11 cellular contexts compared by ENCODE assay signal in genomic region chr10:50501478-50501877, GRCh38.
DNase-seq lines count a peak whose midpoint lies in the region; ATAC-seq, FAIRE-seq and TF ChIP-seq lines count a peak whose summit lies in the region.
"Had no signal": no experiment of that assay in that cellular context is flagged by ENCODE, and none has a peak within 500 bp of the region (broad histone marks: within the 10 kb centered on the region; RNA-seq: fewer than 3 reads in every experiment).

No MANE protein-coding gene starts in this region.

- H3K9me1 ChIP-seq in keratinocyte (ENCODE audit: control insufficient read depth, extremely low read depth, insufficient read depth, low read length), result no peaks in the 10 kb centered on the region

- H3K9me3 ChIP-seq in A673 (ENCODE audit: low read depth, low read length, poor library complexity, severe bottlenecking), result no peaks in the 10 kb centered on the region
- H3K9me3 ChIP-seq in HEK293 (ENCODE audit: control insufficient read depth, insufficient read depth, low read depth, low read length), result no peaks in the 10 kb centered on the region
- H3K9me3 ChIP-seq in keratinocyte (ENCODE audit: control insufficient read depth, low read depth, low read length), result no peaks in the 10 kb centered on the region
- H3K9me3 ChIP-seq: esophagus muscularis mucosa had no signal

- intact Hi-C loops in A673 (cut with micrococcal nuclease; ENCODE audit: unreplicated experiment), result no loop called here

- FAIRE-seq in keratinocyte (lab: Jason Lieb, UNC), result peak; percentile 9

- no peak overlapping the region for H3K4me3 Mint-ChIP-seq in stimulated activated naive B cell treated with anti-CD40 and anti-IgM and Interleukin-4, amounts not matched to agents 10 μg/mL and 1 μg/mL and 100 μg/mL, for 72 hours
- H3K4me3 Mint-ChIP-seq: activated CD4-positive, alpha-beta memory T cell treated with anti-CD3 and anti-CD28 coated beads, Interleukin-2, amount 10 ng/mL, durations not matched to agents 7 days and 5 days had no signal

- peaks cover 34 to 39% of the 10 kb centered on the region in 2 donors for H3K4me1 Mint-ChIP-seq in stimulated activated naive B cell treated with anti-CD40 and anti-IgM and Interleukin-4, amounts not matched to agents 10 μg/mL and 1 μg/mL and 100 μg/mL, for 72 hours

- no peaks in the 10 kb centered on the region for H3K27me3 ChIP-seq in A673 (replicated peaks; ENCODE audit: insufficient read depth, low read depth, low read length, poor library complexity)
- H3K27me3 ChIP-seq in keratinocyte (ENCODE audit: control insufficient read depth, extremely low read depth, insufficient read depth, low read length), result no peaks in the 10 kb centered on the region
- H3K27me3 ChIP-seq: esophagus muscularis mucosa had no signal

- no peak overlapping the region for H2AFZ ChIP-seq in keratinocyte (ENCODE audit: control insufficient read depth, low read length)

- H3K4me3 ChIP-seq in A673 (ENCODE audit: low read depth, low read length, poor library complexity, severe bottlenecking), result no peak overlapping the region
- no peak overlapping the region for H3K4me3 ChIP-seq in HEK293 (ENCODE audit: low read depth, low read length)
- H3K4me3 ChIP-seq in keratinocyte (ENCODE audit: control insufficient read depth in 2 of 3, extremely low read depth in 1 of 3, insufficient read depth in 2 of 3, low read depth in 1 of 3, low read length in 3 of 3), result no peak overlapping the region
- H3K4me3 ChIP-seq: esophagus muscularis mucosa had no signal

- H3K27ac ChIP-seq in A673 (ENCODE audit: low read depth, low read length, poor library complexity, severe bottlenecking) (no peak overlapping the region), HEK293 (ENCODE audit: extremely low read depth, low read depth, low read length) (no peak overlapping the region), angular gyrus (ENCODE audit: low read depth, low read length) (peak overlapping the region; percentile 41), keratinocyte (ENCODE audit: control insufficient read depth, insufficient read depth, low read length) (peak overlapping the region; percentile 33)
- H3K27ac ChIP-seq: esophagus muscularis mucosa had no signal

- H4K20me1 ChIP-seq in keratinocyte (ENCODE audit: control insufficient read depth, extremely low read depth, insufficient read depth, low read length), result no peaks in the 10 kb centered on the region

- no TSS peak for BruUV-seq in A673 (replicated peaks; lab: Mats Ljungman, UMichigan)

- ATAC-seq in HG02840 (IDR thresholded peaks at IDR 0.05; ENCODE audit: low FRiP score, unreplicated experiment) (no peak), HG03442 (IDR thresholded peaks at IDR 0.05; ENCODE audit: unreplicated experiment) (no peak), GM18858 (IDR thresholded peaks at IDR 0.05; ENCODE audit: unreplicated experiment) (no peak)
- no peak for ATAC-seq in stimulated activated naive B cell treated with anti-CD40 and anti-IgM and Interleukin-4, amounts not matched to agents 10 μg/mL and 1 μg/mL and 100 μg/mL, for 72 hours (replicated peaks)

- peaks cover 5 to 16% of the 10 kb centered on the region in 2 donors for H3K36me3 Mint-ChIP-seq in stimulated activated naive B cell treated with anti-CD40 and anti-IgM and Interleukin-4, amounts not matched to agents 10 μg/mL and 1 μg/mL and 100 μg/mL, for 72 hours

- H3K9me3 Mint-ChIP-seq in stimulated activated naive B cell treated with anti-CD40 and anti-IgM and Interleukin-4, amounts not matched to agents 10 μg/mL and 1 μg/mL and 100 μg/mL, for 72 hours, result no peaks in the 10 kb centered on the region
- H3K9me3 Mint-ChIP-seq: activated CD4-positive, alpha-beta memory T cell treated with anti-CD3 and anti-CD28 coated beads, Interleukin-2, amount 10 ng/mL, durations not matched to agents 7 days and 5 days had no signal

- H3K36me3 ChIP-seq in A673 (ENCODE audit: insufficient read depth, low read length, poor library complexity, severe bottlenecking) (no peaks in the 10 kb centered on the region), HEK293 (ENCODE audit: control insufficient read depth in 2 of 2, insufficient read depth in 1 of 2, low read length in 2 of 2) (no peaks in the 10 kb centered on the region), keratinocyte (ENCODE audit: control insufficient read depth in 2 of 2, extremely low read depth in 1 of 2, insufficient read depth in 2 of 2, low read length in 2 of 2) (no peaks in the 10 kb centered on the region)
- H3K36me3 ChIP-seq: esophagus muscularis mucosa had no signal

- H3K79me2 ChIP-seq in keratinocyte (ENCODE audit: control insufficient read depth, insufficient read depth, low read length), result no peaks in the 10 kb centered on the region

- POLR2A ChIA-PET in A673 (lab: Charles Lee; ENCODE audit: low non-redundant PET), result no interaction called here
- POLR2A ChIA-PET in HEK293 (lab: Yijun Ruan, JAX), result no interaction called here

- no peak overlapping the region for H3K9ac ChIP-seq in keratinocyte (ENCODE audit: control insufficient read depth, extremely low read depth, insufficient read depth, low read length)

- no peak overlapping the region for H3K27ac Mint-ChIP-seq in stimulated activated naive B cell treated with anti-CD40 and anti-IgM and Interleukin-4, amounts not matched to agents 10 μg/mL and 1 μg/mL and 100 μg/mL, for 72 hours

- TF ChIP-seq CTCF in A673 (conservative IDR thresholded peaks at IDR 0.05; ENCODE audit: low read depth, low read length) (no peak), HEK293 (tag by site-specific recombination; IDR thresholded peaks at IDR 0.05) (no peak), keratinocyte (optimal IDR thresholded peaks at IDR 0.05 in 1 of 3, IDR thresholded peaks at IDR 0.05 in 1 of 3, conservative IDR thresholded peaks at IDR 0.05 in 1 of 3; ENCODE audit: extremely low read depth in 1 of 3, insufficient read depth in 2 of 3, low read length in 3 of 3) (no peak)

- H3K4me2 ChIP-seq in keratinocyte (ENCODE audit: control insufficient read depth, extremely low read depth, insufficient read depth, low read depth, low read length), result no peak overlapping the region

- no peaks in the 10 kb centered on the region for H3K4me1 ChIP-seq in A673 (ENCODE audit: insufficient read depth, low read length, poor library complexity, severe bottlenecking)
- no peaks in the 10 kb centered on the region; the same call in none of the 2 replicates for H3K4me1 ChIP-seq in HEK293 (ENCODE audit: control insufficient read depth, insufficient read depth, low read length)
- H3K4me1 ChIP-seq in keratinocyte (ENCODE audit: control insufficient read depth, extremely low read depth, insufficient read depth, low read length), result peaks cover 33% of the 10 kb centered on the region

- dilution Hi-C loops in keratinocyte (cut with MboI; ENCODE audit: extremely low pct_ligation_motif_present, low sequenced_read_pairs), result no loop called here

- no peaks in the 10 kb centered on the region for H3K27me3 Mint-ChIP-seq in stimulated activated naive B cell treated with anti-CD40 and anti-IgM and Interleukin-4, amounts not matched to agents 10 μg/mL and 1 μg/mL and 100 μg/mL, for 72 hours

- CTCF ChIA-PET in A673 (lab: Charles Lee), result interaction anchor here (0.7 kb wide), 1 partner anchor 11 kb away, joined by 9 read pairs; no protein-coding TSS in a partner anchor
- CTCF ChIA-PET in HEK293 (lab: Yijun Ruan, JAX), result no interaction called here

- DNase-seq in A673 (ENCODE audit: low spot score) (peak; percentile 38), keratinocyte (ENCODE audit: low read depth, low spot score) (no peak)
- no peak for DNase-seq in stimulated activated naive B cell treated with anti-CD40 and anti-IgM and Interleukin-4, amounts not matched to agents 10 μg/mL and 1 μg/mL and 100 μg/mL, for 72 hours
- DNase-seq: AML-193 had no signal

TF ChIP-seq in HEK293, 187 proteins besides CTCF, POLR2A, EP300 and RAD21 (continues in another document):
- TF ChIP-seq SCRT1 (tag by site-specific recombination; IDR thresholded peaks at IDR 0.05; ENCODE audit: borderline replicate concordance), result peak; percentile 83; the same call in 1 of the 2 replicates
- TF ChIP-seq ZNF223 (tag by site-specific recombination; IDR thresholded peaks at IDR 0.05), result no peak
- TF ChIP-seq YY2 (tag by site-specific recombination; IDR thresholded peaks at IDR 0.05), result no peak
- no peak for TF ChIP-seq ZNF571 (tag by site-specific recombination; IDR thresholded peaks at IDR 0.05)
- no peak for TF ChIP-seq ZBTB10 (tag by site-specific recombination; IDR thresholded peaks at IDR 0.05)
- no peak for TF ChIP-seq ZSCAN5A (tag by site-specific recombination; IDR thresholded peaks at IDR 0.05)
- no peak for TF ChIP-seq HOXD13 (CRISPR knock-in tag; IDR thresholded peaks at IDR 0.05; ENCODE audit: borderline replicate concordance)
- no peak for TF ChIP-seq HOXC10 (CRISPR knock-in tag; IDR thresholded peaks at IDR 0.05)
- peak; percentile 91 for TF ChIP-seq SCRT2 (tag by site-specific recombination; IDR thresholded peaks at IDR 0.05)

Comparison
In these comparisons a context has a peak if more than half of its experiments do, and no peak if none do; other contexts are left out.
1. H3K27ac ChIP-seq: peak in angular gyrus (single experiment) and keratinocyte (single experiment); none in A673 (single experiment) and HEK293 (single experiment).